ENCODE assay signal across 9 cellular contexts in the genomic region with DNA sequence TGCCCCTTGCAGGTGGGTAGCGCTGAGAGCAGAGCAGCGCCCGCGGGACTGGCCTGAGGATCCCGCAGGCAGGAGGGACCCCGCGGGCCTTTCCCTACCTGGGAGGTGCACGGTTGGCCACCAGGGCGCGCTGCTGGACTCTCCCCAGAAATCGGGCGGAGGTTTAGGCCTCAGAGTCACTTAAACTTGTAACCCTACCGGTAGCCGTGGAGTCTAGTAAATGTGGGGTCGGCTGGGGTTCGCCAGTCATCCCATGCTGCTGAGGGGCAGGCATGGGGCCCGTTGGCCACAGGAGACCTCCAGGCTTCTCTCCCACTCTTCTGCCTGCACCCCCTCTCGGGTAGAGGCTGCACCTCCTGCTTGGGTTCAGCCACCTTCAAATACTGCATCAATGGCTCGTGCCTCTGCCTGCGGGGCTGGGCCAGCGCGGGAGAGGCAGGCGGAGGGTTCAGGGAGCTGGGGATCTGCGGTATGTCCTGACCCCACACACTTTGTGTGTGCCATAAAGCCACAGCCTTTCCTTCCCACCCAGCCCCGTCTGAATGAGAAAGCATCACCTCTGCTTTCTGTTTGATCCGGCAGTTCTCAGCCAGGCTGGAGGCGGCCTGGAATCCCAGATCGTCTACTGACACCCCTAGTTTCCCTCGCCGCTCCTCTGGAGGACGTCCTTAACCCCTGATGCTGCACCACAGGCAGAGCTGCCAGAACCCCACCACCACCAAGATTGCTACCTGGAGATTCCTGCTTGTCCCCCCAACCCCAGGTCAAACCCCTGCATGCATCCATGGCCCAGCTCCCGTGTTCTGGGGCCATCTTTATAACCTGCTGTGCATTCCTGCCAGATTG. TPM values are rescaled to one million over a fixed set of nuclear protein-coding genes. Genes with fewer than 3 reads are reported as not detected.
DNase-seq lines count a peak whose midpoint lies in the region; ATAC-seq and TF ChIP-seq lines count a peak whose summit lies in the region.
"Had no signal": no experiment of that assay in that cellular context is flagged by ENCODE, and none has a peak within 500 bp of the region (broad histone marks: within the 10 kb centered on the region; RNA-seq: fewer than 3 reads in every experiment).

No MANE protein-coding gene starts in this region.

- H3K36me3 Mint-ChIP-seq in IgD-negative memory B cell, result no peaks in the 10 kb centered on the region
- H3K36me3 Mint-ChIP-seq: activated naive CD4-positive, alpha-beta T cell treated with anti-CD3 and anti-CD28 coated beads, Interleukin-2, amount 50 U/mL, for 24 hours had no signal

- H3K4me3 ChIP-seq in rectal smooth muscle tissue (ENCODE audit: low read length), result peak overlapping the region; percentile 24
- no peak overlapping the region for H3K4me3 ChIP-seq in vagina

- DNase-seq in DMS53 (lab: John Stamatoyannopoulos, UW) (peak; percentile 86), SHP77 treated with DMSO at 0.1 percent for 48 hours (lab: John Stamatoyannopoulos, UW) (peak; percentile 20), Right ventricle myocardium inferior (ENCODE audit: missing footprints) (peak; percentile 89), vagina (ENCODE audit: extremely low spot score in 2 of 2) (peak in 1 of 2 donors; percentile 87)
- DNase-seq in activated effector memory CD4-positive, alpha-beta T cell treated with anti-CD3 and anti-CD28 coated beads, Interleukin-2, amount 50 U/mL, for 16 hours, result peak; percentile 95

- intact Hi-C loops in Right ventricle myocardium inferior (cut with DNase I), result loop anchor here (1.0 to 5.0 kb wide), 3 partner anchors 96 to 339 kb away; a partner anchor contains a TSS
- intact Hi-C loops in vagina (cut with DNase I), result loop anchor here (5.0 kb wide), 2 partner anchors 96 to 129 kb away; a partner anchor contains a TSS

- H3K27ac ChIP-seq in rectal smooth muscle tissue (ENCODE audit: low read depth, low read length), result no peak overlapping the region
- no peak overlapping the region for H3K27ac ChIP-seq in vagina

- peak; percentile 51 to 80 (median 70) for TF ChIP-seq CTCF in vagina (IDR thresholded peaks at IDR 0.05)

- H3K27me3 Mint-ChIP-seq in IgD-negative memory B cell, result no peaks in the 10 kb centered on the region
- H3K27me3 Mint-ChIP-seq: activated naive CD4-positive, alpha-beta T cell treated with anti-CD3 and anti-CD28 coated beads, Interleukin-2, amount 50 U/mL, for 24 hours had no signal

- no peak overlapping the region for H3K9ac ChIP-seq in rectal smooth muscle tissue (ENCODE audit: low read length)

- H3K9me3 ChIP-seq in vagina, result no peaks in the 10 kb centered on the region

- peaks cover 4 to 10% (median 8%) of the 10 kb centered on the region in 3 donors for H3K4me1 Mint-ChIP-seq in IgD-negative memory B cell

- H3K27ac Mint-ChIP-seq in IgD-negative memory B cell, result peak overlapping the region; percentile 10 to 82 (median 64)
- H3K27ac Mint-ChIP-seq: activated naive CD4-positive, alpha-beta T cell treated with anti-CD3 and anti-CD28 coated beads, Interleukin-2, amount 50 U/mL, for 24 hours had no signal

- H3K27me3 ChIP-seq in rectal smooth muscle tissue (ENCODE audit: control insufficient read depth, insufficient read depth, low read length) (no peaks in the 10 kb centered on the region), vagina (no peaks in the 10 kb centered on the region)

- H3K4me1 ChIP-seq in rectal smooth muscle tissue (ENCODE audit: control insufficient read depth, insufficient read depth, low read length) (no peaks in the 10 kb centered on the region), vagina (peaks cover 22% of the 10 kb centered on the region)

- no peak for TF ChIP-seq POLR2A in vagina (IDR thresholded peaks at IDR 0.05)

- H3K36me3 ChIP-seq in rectal smooth muscle tissue (ENCODE audit: control insufficient read depth, insufficient read depth, low read length) (no peaks in the 10 kb centered on the region), vagina (no peaks in the 10 kb centered on the region)

- ATAC-seq in GM21717 (IDR thresholded peaks at IDR 0.05; ENCODE audit: unreplicated experiment) (peak; percentile 81), Right ventricle myocardium inferior (peak; percentile 73)

- peak overlapping the region in 2 of 4 donors; percentile 21 to 53 for H3K4me3 Mint-ChIP-seq in IgD-negative memory B cell
- H3K4me3 Mint-ChIP-seq: activated naive CD4-positive, alpha-beta T cell treated with anti-CD3 and anti-CD28 coated beads, Interleukin-2, amount 50 U/mL, for 24 hours had no signal

- H3K9me3 Mint-ChIP-seq in IgD-negative memory B cell, result no peaks in the 10 kb centered on the region
- H3K9me3 Mint-ChIP-seq: activated naive CD4-positive, alpha-beta T cell treated with anti-CD3 and anti-CD28 coated beads, Interleukin-2, amount 50 U/mL, for 24 hours had no signal

RNA-seq across cellular contexts. Expression of a gene that starts 12.3 kb away (rescaled TPM):
- 22.3 TPM for polyA plus RNA-seq in IgD-negative memory B cell
- total RNA-seq in Right ventricle myocardium inferior, result 35.1 TPM
- 36.1 TPM for total RNA-seq in vagina

RNA-seq across cellular contexts. Expression of a gene that starts 24.0 kb away (rescaled TPM):
- polyA plus RNA-seq in IgD-negative memory B cell, result 40.7 TPM
- total RNA-seq in Right ventricle myocardium inferior (11.9 TPM), vagina (38.5 TPM)

RNA-seq across cellular contexts. Expression of a gene that starts 24.2 kb away (rescaled TPM):
- not detected for polyA plus RNA-seq in IgD-negative memory B cell
- total RNA-seq in Right ventricle myocardium inferior (not detected), vagina (not detected)

RNA-seq across cellular contexts. Expression of a gene that starts 24.2 kb away (rescaled TPM):
- 11.6 TPM for polyA plus RNA-seq in IgD-negative memory B cell
- 77.4 TPM for total RNA-seq in Right ventricle myocardium inferior
- 130 TPM for total RNA-seq in vagina

RNA-seq across cellular contexts. Expression of a gene that starts 44.0 kb away (rescaled TPM):
- polyA plus RNA-seq in IgD-negative memory B cell, result not detected
- total RNA-seq in Right ventricle myocardium inferior, result not detected
- total RNA-seq in vagina, result 156 TPM
